In the genomic region with DNA sequence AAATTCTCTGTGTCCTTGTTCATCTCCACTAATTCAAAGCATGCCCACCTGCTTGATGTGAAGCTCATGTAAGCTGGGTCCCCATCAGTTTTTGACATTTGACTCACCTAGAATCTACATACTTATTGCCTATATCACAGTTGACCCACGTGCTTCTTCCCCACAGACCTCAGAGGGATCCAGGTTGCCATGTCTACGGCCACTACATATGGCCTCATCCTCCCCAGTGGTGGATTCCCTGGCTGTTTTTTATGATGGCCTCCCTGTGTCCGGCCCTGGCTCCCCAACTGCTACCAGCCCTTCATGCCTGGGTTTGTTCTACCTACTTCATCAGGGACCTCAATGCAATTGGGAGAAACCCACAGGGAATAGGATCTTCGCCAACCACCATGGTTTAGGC, we compare ENCODE assay signal across 37 cellular contexts.
"Had no signal": no experiment of that assay in that cellular context is flagged by ENCODE, and none has a peak within 500 bp of the region (broad histone marks: within the 10 kb centered on the region; RNA-seq: fewer than 3 reads in every experiment).

No MANE protein-coding gene starts in this region.

- ATAC-seq: activated CD8-positive, alpha-beta T cell treated with anti-CD3 and anti-CD28 coated beads for 36 hours; activated naive CD8-positive, alpha-beta T cell treated with anti-CD3 and anti-CD28 coated beads, Interleukin-2, amount 50 U/mL, for 24 hours; activated T-cell treated with anti-CD3 and anti-CD28 coated beads, Interleukin-2, amount 50 U/mL, for 4 hours; activated T-cell treated with anti-CD3 and anti-CD28 coated beads, Interleukin-2, amount 50 U/mL, for 72 hours; activated T-helper 17 cell treated with anti-CD3 and anti-CD28 coated beads, Interleukin-2, amount 50 U/mL, for 72 hours had no signal

- H3K9me3 Mint-ChIP-seq: activated B cell treated with CpG ODN at 0.5 μM for 24 hours; activated CD4-positive, alpha-beta memory T cell treated with anti-CD3 and anti-CD28 coated beads for 36 hours; activated CD4-positive, alpha-beta T cell treated with anti-CD3 and anti-CD28 coated beads, Interleukin-2, amount 10 ng/mL, durations not matched to agents 24 days and 14 days; activated CD8-positive, alpha-beta T cell treated with anti-CD3 and anti-CD28 coated beads for 36 hours; activated naive CD4-positive, alpha-beta T cell treated with anti-CD3 and anti-CD28 coated beads, Interleukin-2, amount 10 ng/mL, durations not matched to agents 7 days and 5 days; activated naive CD4-positive, alpha-beta T cell treated with anti-CD3 and anti-CD28 coated beads, Interleukin-2, amount 50 U/mL, for 24 hours; activated naive CD8-positive, alpha-beta T cell treated with anti-CD3 and anti-CD28 coated beads, Interleukin-2, amount 10 ng/mL, durations not matched to agents 7 days and 5 days; activated naive CD8-positive, alpha-beta T cell treated with anti-CD3 and anti-CD28 coated beads, Interleukin-2, amount 50 U/mL, for 24 hours; activated T-cell treated with anti-CD3 and anti-CD28 coated beads, Interleukin-2, amount 50 U/mL, for 4 hours; activated T-cell treated with anti-CD3 and anti-CD28 coated beads, Interleukin-2, amount 50 U/mL, for 72 hours; activated T-helper 1 cell treated with anti-CD3 and anti-CD28 coated beads, Interleukin-12 subunit alpha, Interleukin-12 subunit beta, Interleukin-2, Interleukin-4 antibody, amounts not matched to agents 30 ng/mL and 10 ng/mL and 1 ng/mL, durations not matched to agents 14 hours and 24 hours and 36 hours; activated T-helper 17 cell treated with anti-CD3 and anti-CD28 coated beads, Interleukin-2, amount 50 U/mL, for 72 hours; central memory CD8-positive, alpha-beta T cell; T-helper 1 cell treated with Interleukin-12 subunit alpha and Interleukin-12 subunit beta and Interleukin-4 antibody, amounts not matched to agents 30 μg/mL and 1 μg/mL, for 36 hours; T-helper 2 cell treated with Interferon-gamma antibody and Interleukin-4, amounts not matched to agents 5 μg/mL and 100 μg/mL, for 36 hours had no signal

- H3K9me3 ChIP-seq: ascending aorta had no signal

- H3K36me3 ChIP-seq: ascending aorta, cardiac muscle cell had no signal

- H3K4me3 ChIP-seq: ascending aorta, cardiac muscle cell had no signal

- DNase-seq: activated B cell treated with CpG ODN at 0.5 μM for 24 hours; activated CD4-positive, alpha-beta memory T cell treated with anti-CD3 and anti-CD28 coated beads for 36 hours; activated CD4-positive, alpha-beta T cell treated with anti-CD3 and anti-CD28 coated beads for 4 hours; activated CD4-positive, alpha-beta T cell treated with anti-CD3 and anti-CD28 coated beads, Interleukin-2, amount 10 ng/mL, durations not matched to agents 24 days and 14 days; activated CD4-positive, alpha-beta T cell treated with anti-CD3 and anti-CD28 coated beads, Interleukin-2, amount 50 U/mL, for 1 hour; activated CD4-positive, alpha-beta T cell treated with anti-CD3 and anti-CD28 coated beads, Interleukin-2, amount 50 U/mL, for 4 hours; activated CD4-positive, CD25-positive, alpha-beta regulatory T cell treated with anti-CD3 and anti-CD28 coated beads, Interleukin-2, amount 50 U/mL, for 72 hours; activated CD8-positive, alpha-beta memory T cell treated with anti-CD3 and anti-CD28 coated beads, Interleukin-2, amount 50 U/mL, for 4 hours; activated CD8-positive, alpha-beta T cell treated with anti-CD3 and anti-CD28 coated beads for 36 hours; activated effector memory CD4-positive, alpha-beta T cell treated with anti-CD3 and anti-CD28 coated beads, Interleukin-2, amount 50 U/mL, for 16 hours; activated gamma-delta T cell treated with Interleukin-2 at 50 U/mL for 16 hours; activated naive CD4-positive, alpha-beta T cell treated with anti-CD3 and anti-CD28 coated beads, Interleukin-2, amount 10 ng/mL, durations not matched to agents 7 days and 5 days; activated naive CD4-positive, alpha-beta T cell treated with Interleukin-2 at 50 U/mL for 16 hours; activated naive CD8-positive, alpha-beta T cell treated with anti-CD3 and anti-CD28 coated beads, Interleukin-2, amount 10 ng/mL, durations not matched to agents 7 days and 5 days; activated naive CD8-positive, alpha-beta T cell treated with anti-CD3 and anti-CD28 coated beads, Interleukin-2, amount 50 U/mL, for 24 hours; activated T-cell treated with anti-CD3 and anti-CD28 coated beads for 4 hours; activated T-cell treated with anti-CD3 and anti-CD28 coated beads, Interleukin-2, amount 50 U/mL, for 1 hour; activated T-cell treated with anti-CD3 and anti-CD28 coated beads, Interleukin-2, amount 50 U/mL, for 4 hours; activated T-cell treated with anti-CD3 and anti-CD28 coated beads, Interleukin-2, amount 50 U/mL, for 72 hours; amygdala; anterior cingulate cortex; caudate nucleus; SW 1271; T-helper 1 cell; T-helper 2 cell; T-helper 9 cell had no signal

- H3K36me3 Mint-ChIP-seq: activated CD4-positive, alpha-beta memory T cell treated with anti-CD3 and anti-CD28 coated beads for 36 hours; activated naive CD4-positive, alpha-beta T cell treated with anti-CD3 and anti-CD28 coated beads, Interleukin-2, amount 10 ng/mL, durations not matched to agents 7 days and 5 days; activated naive CD4-positive, alpha-beta T cell treated with anti-CD3 and anti-CD28 coated beads, Interleukin-2, amount 50 U/mL, for 24 hours; activated naive CD8-positive, alpha-beta T cell; activated naive CD8-positive, alpha-beta T cell treated with anti-CD3 and anti-CD28 coated beads, Interleukin-2, amount 10 ng/mL, durations not matched to agents 7 days and 5 days; brain had no signal

- H3K27me3 Mint-ChIP-seq: activated CD4-positive, alpha-beta memory T cell treated with anti-CD3 and anti-CD28 coated beads for 36 hours; activated CD8-positive, alpha-beta T cell treated with anti-CD3 and anti-CD28 coated beads for 36 hours; activated naive CD4-positive, alpha-beta T cell treated with anti-CD3 and anti-CD28 coated beads, Interleukin-2, amount 50 U/mL, for 24 hours; activated naive CD8-positive, alpha-beta T cell; activated naive CD8-positive, alpha-beta T cell treated with anti-CD3 and anti-CD28 coated beads, Interleukin-2, amount 10 ng/mL, durations not matched to agents 7 days and 5 days; activated naive CD8-positive, alpha-beta T cell treated with anti-CD3 and anti-CD28 coated beads, Interleukin-2, amount 50 U/mL, for 24 hours; central memory CD8-positive, alpha-beta T cell had no signal

- H3K27ac ChIP-seq: ascending aorta, cardiac muscle cell, VCaP had no signal

- H3K4me3 Mint-ChIP-seq: activated B cell treated with CpG ODN at 0.5 μM for 24 hours; activated CD4-positive, alpha-beta memory T cell treated with anti-CD3 and anti-CD28 coated beads for 36 hours; activated CD4-positive, alpha-beta T cell treated with anti-CD3 and anti-CD28 coated beads, Interleukin-2, amount 10 ng/mL, durations not matched to agents 24 days and 14 days; activated CD8-positive, alpha-beta T cell treated with anti-CD3 and anti-CD28 coated beads for 36 hours; activated naive CD4-positive, alpha-beta T cell treated with anti-CD3 and anti-CD28 coated beads, Interleukin-2, amount 10 ng/mL, durations not matched to agents 7 days and 5 days; activated naive CD4-positive, alpha-beta T cell treated with anti-CD3 and anti-CD28 coated beads, Interleukin-2, amount 50 U/mL, for 24 hours; activated naive CD8-positive, alpha-beta T cell; activated naive CD8-positive, alpha-beta T cell treated with anti-CD3 and anti-CD28 coated beads, Interleukin-2, amount 10 ng/mL, durations not matched to agents 7 days and 5 days; activated naive CD8-positive, alpha-beta T cell treated with anti-CD3 and anti-CD28 coated beads, Interleukin-2, amount 50 U/mL, for 24 hours; activated T-cell treated with anti-CD3 and anti-CD28 coated beads, Interleukin-2, amount 50 U/mL, for 4 hours; activated T-cell treated with anti-CD3 and anti-CD28 coated beads, Interleukin-2, amount 50 U/mL, for 72 hours; activated T-helper 1 cell treated with anti-CD3 and anti-CD28 coated beads, Interleukin-12 subunit alpha, Interleukin-12 subunit beta, Interleukin-2, Interleukin-4 antibody, amounts not matched to agents 30 ng/mL and 10 ng/mL and 1 ng/mL, durations not matched to agents 14 hours and 24 hours and 36 hours; activated T-helper 17 cell treated with anti-CD3 and anti-CD28 coated beads, Interleukin-2, amount 50 U/mL, for 72 hours; brain; central memory CD8-positive, alpha-beta T cell; T-helper 1 cell treated with Interleukin-12 subunit alpha and Interleukin-12 subunit beta and Interleukin-4 antibody, amounts not matched to agents 30 μg/mL and 1 μg/mL, for 36 hours; T-helper 2 cell treated with Interferon-gamma antibody and Interleukin-4, amounts not matched to agents 5 μg/mL and 100 μg/mL, for 36 hours had no signal

- H3K4me1 Mint-ChIP-seq: activated CD4-positive, alpha-beta T cell treated with anti-CD3 and anti-CD28 coated beads, Interleukin-2, amount 10 ng/mL, durations not matched to agents 24 days and 14 days; activated T-helper 17 cell treated with anti-CD3 and anti-CD28 coated beads, Interleukin-2, amount 50 U/mL, for 72 hours; brain; central memory CD8-positive, alpha-beta T cell had no signal

- H3K27me3 ChIP-seq: ascending aorta, cardiac muscle cell had no signal

- H3K27ac Mint-ChIP-seq: activated B cell treated with CpG ODN at 0.5 μM for 24 hours; activated CD4-positive, alpha-beta memory T cell treated with anti-CD3 and anti-CD28 coated beads for 36 hours; activated CD4-positive, alpha-beta T cell treated with anti-CD3 and anti-CD28 coated beads, Interleukin-2, amount 10 ng/mL, durations not matched to agents 24 days and 14 days; activated CD8-positive, alpha-beta T cell treated with anti-CD3 and anti-CD28 coated beads for 36 hours; activated naive CD4-positive, alpha-beta T cell treated with anti-CD3 and anti-CD28 coated beads, Interleukin-2, amount 10 ng/mL, durations not matched to agents 7 days and 5 days; activated naive CD4-positive, alpha-beta T cell treated with anti-CD3 and anti-CD28 coated beads, Interleukin-2, amount 50 U/mL, for 24 hours; activated naive CD8-positive, alpha-beta T cell; activated naive CD8-positive, alpha-beta T cell treated with anti-CD3 and anti-CD28 coated beads, Interleukin-2, amount 10 ng/mL, durations not matched to agents 7 days and 5 days; activated naive CD8-positive, alpha-beta T cell treated with anti-CD3 and anti-CD28 coated beads, Interleukin-2, amount 50 U/mL, for 24 hours; activated T-cell treated with anti-CD3 and anti-CD28 coated beads, Interleukin-2, amount 50 U/mL, for 72 hours; activated T-helper 1 cell treated with anti-CD3 and anti-CD28 coated beads, Interleukin-12 subunit alpha, Interleukin-12 subunit beta, Interleukin-2, Interleukin-4 antibody, amounts not matched to agents 30 ng/mL and 10 ng/mL and 1 ng/mL, durations not matched to agents 14 hours and 24 hours and 36 hours; activated T-helper 17 cell treated with anti-CD3 and anti-CD28 coated beads, Interleukin-2, amount 50 U/mL, for 72 hours; T-helper 1 cell treated with Interleukin-12 subunit alpha and Interleukin-12 subunit beta and Interleukin-4 antibody, amounts not matched to agents 30 μg/mL and 1 μg/mL, for 36 hours; T-helper 2 cell treated with Interferon-gamma antibody and Interleukin-4, amounts not matched to agents 5 μg/mL and 100 μg/mL, for 36 hours had no signal
